Comparison of ENCODE assay signal across 13 cellular contexts in the genomic region with DNA sequence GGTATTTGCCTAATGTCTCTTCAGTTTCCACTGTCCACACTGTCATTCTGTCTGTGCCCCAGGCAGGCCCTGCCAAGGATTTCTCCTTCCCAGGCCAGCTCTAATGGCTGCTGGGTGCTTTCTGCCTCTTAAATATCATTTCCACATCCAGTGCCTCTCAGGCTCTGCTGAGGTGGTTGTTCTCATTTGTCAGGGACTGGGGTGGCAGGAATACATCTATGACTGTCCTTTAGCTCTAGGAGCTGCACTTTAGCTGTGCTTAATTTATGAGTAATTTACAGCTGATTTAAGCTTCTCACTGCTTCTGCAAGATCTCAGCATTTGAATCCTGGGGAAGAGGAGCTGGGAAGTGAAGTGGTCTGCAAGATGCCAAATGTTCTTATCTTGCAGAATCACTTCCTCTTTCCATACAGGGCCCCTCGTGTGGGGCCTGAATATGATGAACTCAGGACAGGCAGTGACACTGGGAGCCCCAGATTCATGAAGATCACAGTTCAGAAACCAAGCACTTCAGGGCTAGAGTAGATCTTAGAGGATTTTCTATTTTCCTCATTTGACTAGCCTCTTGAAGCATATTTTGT.
A peak's percentile ranks its signal among the peaks of the same experiment; 100 is the strongest.
DNase-seq lines count a peak whose midpoint lies in the region; ATAC-seq and TF ChIP-seq lines count a peak whose summit lies in the region.
"Had no signal": no experiment of that assay in that cellular context is flagged by ENCODE, and none has a peak within 500 bp of the region (broad histone marks: within the 10 kb centered on the region; RNA-seq: fewer than 3 reads in every experiment).

No MANE protein-coding gene starts in this region.

- no peak for TF ChIP-seq POLR2A in NB4 (IDR thresholded peaks at IDR 0.05; ENCODE audit: extremely low read depth, insufficient read length)

- DNase-seq in SIG-M5 treated with dmso at 0.1 percent for 504 hours (lab: John Stamatoyannopoulos, UW; ENCODE audit: unreplicated experiment) (peak; percentile 12), SIG-M5 (lab: John Stamatoyannopoulos, UW) (no peak), NB4 (ENCODE audit: low read depth) (peak; percentile 25), superior temporal gyrus (ENCODE audit: extremely low spot score) (peak; percentile 49), H7 (no peak), NCI-H1436 treated with DMSO at 0.1 percent for 48 hours (lab: John Stamatoyannopoulos, UW) (no peak)
- no peak for DNase-seq in activated naive CD4-positive, alpha-beta T cell treated with anti-CD3 and anti-CD28 coated beads for 36 hours
- DNase-seq: GOT3; left cardiac atrium; SK-N-SH; stimulated activated CD4-positive, alpha-beta T cell treated with anti-CD3 and anti-CD28 coated beads, Interleukin-4, amount 100 ng/mL, for 4 hours had no signal

- H3K4me1 Mint-ChIP-seq in activated naive CD4-positive, alpha-beta T cell treated with anti-CD3 and anti-CD28 coated beads for 36 hours (ENCODE audit: low read depth) = no peaks in the 10 kb centered on the region

- no peaks in the 10 kb centered on the region for H3K36me3 ChIP-seq in H7 (replicated peaks; ENCODE audit: control insufficient read depth, insufficient read depth, low read length)

- ATAC-seq in HG02870 (IDR thresholded peaks at IDR 0.05; ENCODE audit: unreplicated experiment) = peak; percentile 89
- ATAC-seq: A549 had no signal

- no peak for TF ChIP-seq CTCF in NB4 (IDR thresholded peaks at IDR 0.05; ENCODE audit: low read depth, low read length)

- H3K4me3 ChIP-seq in NB4 (ENCODE audit: low read depth, low read length) (no peak overlapping the region), H7 (ENCODE audit: insufficient read depth, low read depth, low read length) (no peak overlapping the region)
- H3K4me3 ChIP-seq: A549 had no signal

- CTCF ChIA-PET in activated naive CD4-positive, alpha-beta T cell treated with anti-CD3 and anti-CD28 coated beads for 36 hours (lab: Charles Lee) = no interaction called here

- H3K36me3 Mint-ChIP-seq in activated naive CD4-positive, alpha-beta T cell treated with anti-CD3 and anti-CD28 coated beads for 36 hours (ENCODE audit: low read depth) = no peaks in the 10 kb centered on the region

- H3K27me3 Mint-ChIP-seq in activated naive CD4-positive, alpha-beta T cell treated with anti-CD3 and anti-CD28 coated beads for 36 hours (ENCODE audit: low read depth) = no peaks in the 10 kb centered on the region

- no peak overlapping the region for H3K4me3 Mint-ChIP-seq in activated naive CD4-positive, alpha-beta T cell treated with anti-CD3 and anti-CD28 coated beads for 36 hours

- H3K27ac Mint-ChIP-seq in activated naive CD4-positive, alpha-beta T cell treated with anti-CD3 and anti-CD28 coated beads for 36 hours = no peak overlapping the region

- intact Hi-C loops in activated naive CD4-positive, alpha-beta T cell treated with anti-CD3 and anti-CD28 coated beads for 36 hours (cut with micrococcal nuclease) = no loop called here

- no peaks in the 10 kb centered on the region for H3K27me3 ChIP-seq in H7 (ENCODE audit: control insufficient read depth, insufficient read depth, low read length)

- peaks cover 2% of the 10 kb centered on the region for H3K9me3 Mint-ChIP-seq in activated naive CD4-positive, alpha-beta T cell treated with anti-CD3 and anti-CD28 coated beads for 36 hours

Comparison
In these comparisons a context has a peak if more than half of its experiments do, and no peak if none do; other contexts are left out.
1. DNase-seq: peak in SIG-M5 treated with dmso at 0.1 percent for 504 hours (single experiment), NB4 (single experiment) and superior temporal gyrus (single experiment); none in SIG-M5 (single experiment), H7 (single experiment), activated naive CD4-positive, alpha-beta T cell treated with anti-CD3 and anti-CD28 coated beads for 36 hours (single experiment) and NCI-H1436 treated with DMSO at 0.1 percent for 48 hours (single experiment).